Comparison of ENCODE assay signal across 16 cellular contexts in the genomic region with DNA sequence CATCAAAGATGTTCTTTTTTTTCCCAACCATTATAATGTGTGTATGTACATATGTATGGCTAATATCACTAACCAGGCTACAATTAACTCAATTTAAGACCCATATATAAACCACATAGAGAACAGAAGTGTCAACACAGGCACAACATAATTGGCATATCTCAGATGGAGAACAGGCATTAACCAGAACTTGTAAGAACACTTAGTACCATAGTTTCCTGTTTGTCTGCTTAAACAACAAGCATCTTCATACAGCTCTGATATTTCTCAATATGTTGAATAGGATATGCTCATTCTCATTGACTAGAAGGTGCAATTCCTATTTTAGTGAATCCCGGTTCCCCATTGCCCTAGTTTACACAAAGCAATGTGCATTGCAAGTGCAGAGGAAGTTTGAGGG.
DNase-seq lines count a peak whose midpoint lies in the region; TF ChIP-seq lines count a peak whose summit lies in the region.
"Had no signal": no experiment of that assay in that cellular context is flagged by ENCODE, and none has a peak within 500 bp of the region (broad histone marks: within the 10 kb centered on the region; RNA-seq: fewer than 3 reads in every experiment).

No MANE protein-coding gene starts in this region.

- H3K9me3 Mint-ChIP-seq in neural progenitor cell = peaks cover 9% of the 10 kb centered on the region
- H3K9me3 Mint-ChIP-seq: CD8-positive, alpha-beta T cell had no signal

- no peak overlapping the region for H3K4me2 ChIP-seq in neural progenitor cell
- H3K4me2 ChIP-seq: A549 had no signal

- H3K4me1 ChIP-seq in neural progenitor cell = peaks cover 9% of the 10 kb centered on the region
- H3K4me1 ChIP-seq: A549 had no signal

- H3K36me3 Mint-ChIP-seq in neural progenitor cell = peaks cover 9% of the 10 kb centered on the region
- H3K36me3 Mint-ChIP-seq: CD8-positive, alpha-beta T cell had no signal

- DNase-seq in NCI-H748 (lab: John Stamatoyannopoulos, UW; ENCODE audit: unreplicated experiment) = peak; percentile 32
- DNase-seq in NCI-H748 treated with DMSO at 0.1 percent for 48 hours (lab: John Stamatoyannopoulos, UW) = no peak
- DNase-seq in NCI-H1417 treated with DMSO at 0.1 percent for 48 hours (lab: John Stamatoyannopoulos, UW) = peak; percentile 67
- no peak for DNase-seq in neural progenitor cell (ENCODE audit: low spot score)
- no peak for DNase-seq in central memory CD4-positive, alpha-beta T cell
- DNase-seq in superior temporal gyrus (ENCODE audit: extremely low spot score) = no peak
- DNase-seq in T-helper 9 cell = no peak
- DNase-seq: AML-193; Calu3; CD8-positive, alpha-beta T cell; DMS79 treated with DMSO at 0.1 percent for 48 hours; GF-D8; HCEC 1CT had no signal

- no peak overlapping the region for H3K27ac ChIP-seq in neural progenitor cell
- H3K27ac ChIP-seq: 22Rv1, A549, C4-2B had no signal

- H3K9ac ChIP-seq in neural progenitor cell = no peak overlapping the region

- H2AFZ ChIP-seq in neural progenitor cell (replicated peaks) = peak overlapping the region; percentile 69

- H3K27ac Mint-ChIP-seq in neural progenitor cell = peak overlapping the region; percentile 38
- H3K27ac Mint-ChIP-seq: CD8-positive, alpha-beta T cell had no signal

- no peak overlapping the region for H3K4me3 Mint-ChIP-seq in neural progenitor cell
- H3K4me3 Mint-ChIP-seq: CD8-positive, alpha-beta T cell had no signal

- H3F3A ChIP-seq in neural progenitor cell (ENCODE audit: low read depth) = peaks cover 2% of the 10 kb centered on the region

- H3K4me1 Mint-ChIP-seq in neural progenitor cell = peaks cover 21% of the 10 kb centered on the region

- H3K9me3 ChIP-seq in neural progenitor cell (ENCODE audit: low read depth) = no peaks in the 10 kb centered on the region
- H3K9me3 ChIP-seq: A549 had no signal

- H3K27me3 ChIP-seq in neural progenitor cell = no peaks in the 10 kb centered on the region

- no peak for TF ChIP-seq CTCF in neural progenitor cell (IDR thresholded peaks at IDR 0.05)

- no peaks in the 10 kb centered on the region for H3K79me2 ChIP-seq in neural progenitor cell (ENCODE audit: low read depth)

- H4K20me1 ChIP-seq in neural progenitor cell (ENCODE audit: low read depth) = no peaks in the 10 kb centered on the region

- H3K36me3 ChIP-seq in neural progenitor cell = no peaks in the 10 kb centered on the region

- peaks cover 4% of the 10 kb centered on the region for H3K27me3 Mint-ChIP-seq in neural progenitor cell (ENCODE audit: insufficient read depth, low read depth)

- H3K4me3 ChIP-seq in neural progenitor cell = no peak overlapping the region
- H3K4me3 ChIP-seq: A549 had no signal

Comparison
In these comparisons a context has a peak if more than half of its experiments do, and no peak if none do; other contexts are left out.
1. DNase-seq: peak in NCI-H748 (single experiment) and NCI-H1417 treated with DMSO at 0.1 percent for 48 hours (single experiment); none in NCI-H748 treated with DMSO at 0.1 percent for 48 hours (single experiment), neural progenitor cell (single experiment), central memory CD4-positive, alpha-beta T cell (single experiment), superior temporal gyrus (single experiment) and T-helper 9 cell (single experiment).